Comparison of ENCODE assay signal across 8 cellular contexts in the genomic region with DNA sequence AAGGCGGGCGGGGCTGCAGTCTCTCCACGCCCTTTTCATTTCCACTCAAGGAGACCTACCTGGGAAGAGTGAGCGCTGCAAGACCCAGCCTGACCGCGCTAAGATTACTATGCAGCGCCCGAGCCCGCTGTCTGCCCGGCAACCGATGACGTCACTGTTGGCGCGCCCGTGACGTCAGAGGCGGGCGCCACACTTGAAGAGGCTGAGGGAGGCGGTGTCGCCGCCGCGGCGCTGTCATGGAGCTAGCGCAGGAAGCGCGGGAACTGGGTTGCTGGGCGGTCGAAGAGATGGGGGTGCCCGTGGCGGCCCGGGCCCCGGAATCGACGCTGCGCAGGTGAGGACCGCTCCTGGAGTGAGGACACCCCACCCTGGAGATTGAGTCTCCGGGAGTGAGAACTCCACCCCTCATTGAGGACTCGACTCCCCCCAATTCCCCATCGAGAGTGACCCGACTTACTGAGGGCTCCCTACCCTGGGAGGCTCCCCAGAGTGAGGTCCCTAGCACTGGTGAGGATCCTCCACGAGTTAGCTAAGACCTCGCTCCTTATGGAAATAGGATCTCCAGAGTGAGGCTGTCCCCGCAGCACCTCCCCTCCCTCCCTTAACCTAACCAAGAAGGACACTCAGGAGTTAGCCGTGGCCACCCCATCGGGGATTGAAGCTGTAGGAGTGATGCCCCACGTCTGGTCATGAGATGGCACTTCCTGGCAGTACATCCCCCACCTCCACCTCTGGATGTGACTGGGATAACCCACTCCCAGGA. TPM values are rescaled to one million over a fixed set of nuclear protein-coding genes. Genes with fewer than 3 reads are reported as not detected.
DNase-seq lines count a peak whose midpoint lies in the region; ATAC-seq and FAIRE-seq lines count a peak whose summit lies in the region.

A gene with protein sequence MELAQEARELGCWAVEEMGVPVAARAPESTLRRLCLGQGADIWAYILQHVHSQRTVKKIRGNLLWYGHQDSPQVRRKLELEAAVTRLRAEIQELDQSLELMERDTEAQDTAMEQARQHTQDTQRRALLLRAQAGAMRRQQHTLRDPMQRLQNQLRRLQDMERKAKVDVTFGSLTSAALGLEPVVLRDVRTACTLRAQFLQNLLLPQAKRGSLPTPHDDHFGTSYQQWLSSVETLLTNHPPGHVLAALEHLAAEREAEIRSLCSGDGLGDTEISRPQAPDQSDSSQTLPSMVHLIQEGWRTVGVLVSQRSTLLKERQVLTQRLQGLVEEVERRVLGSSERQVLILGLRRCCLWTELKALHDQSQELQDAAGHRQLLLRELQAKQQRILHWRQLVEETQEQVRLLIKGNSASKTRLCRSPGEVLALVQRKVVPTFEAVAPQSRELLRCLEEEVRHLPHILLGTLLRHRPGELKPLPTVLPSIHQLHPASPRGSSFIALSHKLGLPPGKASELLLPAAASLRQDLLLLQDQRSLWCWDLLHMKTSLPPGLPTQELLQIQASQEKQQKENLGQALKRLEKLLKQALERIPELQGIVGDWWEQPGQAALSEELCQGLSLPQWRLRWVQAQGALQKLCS (plus strand): TSS at position 177 of the 763 bp plus-strand sequence. CDS start 60 bp downstream, at position 237.

- H3K9ac ChIP-seq in Karpas-422 (ENCODE audit: low read length): peak within 1 kb of the TSS; percentile 90

- H3K4me1 ChIP-seq in Karpas-422 (ENCODE audit: low read length) (peaks cover 18% of the 10 kb centered on the region), muscle layer of duodenum (ENCODE audit: control insufficient read depth in 1 of 2, insufficient read depth in 2 of 2, low read length in 2 of 2) (peaks cover 0 to 15% of the 10 kb centered on the region in 2 donors)

- peak within 1 kb of the TSS; percentile 91 for H3K4me2 ChIP-seq in Karpas-422 (ENCODE audit: low read depth, low read length, poor library complexity, severe bottlenecking)

- DNase-seq in DMS53 treated with DMSO at 0.1 percent for 48 hours (lab: John Stamatoyannopoulos, UW; ENCODE audit: unreplicated experiment): peak; percentile 89
- peak; percentile 97 for DNase-seq in Karpas-422
- peak; percentile 82 for DNase-seq in RCC 7860 (ENCODE audit: low spot score)
- peak; percentile 98 to 99 for DNase-seq in activated T-cell treated with anti-CD3 and anti-CD28 coated beads, Interleukin-2, amount 50 U/mL, for 48 hours
- DNase-seq in stimulated activated CD8-positive, alpha-beta memory T cell treated with anti-CD3 and anti-CD28 coated beads, Interleukin-7, amount 100 ng/mL, for 24 hours (ENCODE audit: low read depth): peak; percentile 94

- H3K27me3 ChIP-seq in Karpas-422 (ENCODE audit: low read length) (no peaks in the 10 kb centered on the region), muscle layer of duodenum (ENCODE audit: low read depth, low read length) (no peaks in the 10 kb centered on the region)

- H3K4me3 ChIP-seq in Karpas-422 (ENCODE audit: low read length) (peak within 1 kb of the TSS; percentile 94), muscle layer of duodenum (ENCODE audit: low read depth in 1 of 2, low read length in 2 of 2) (peak within 1 kb of the TSS; percentile 88 to 89)

- peak; percentile 54 for FAIRE-seq in RCC 7860 (lab: Jason Lieb, UNC)

- peak within 1 kb of the TSS; percentile 44; the same call in 1 of the 2 replicates for H2AFZ ChIP-seq in Karpas-422 (ENCODE audit: low read length)

- H4K20me1 ChIP-seq in Karpas-422 (ENCODE audit: insufficient read depth, low read depth, low read length): no peaks in the 10 kb centered on the region

- H3K9me3 ChIP-seq in Karpas-422 (ENCODE audit: low read length) (no peaks in the 10 kb centered on the region), muscle layer of duodenum (ENCODE audit: control insufficient read depth in 1 of 2, low read length in 2 of 2) (peaks cover 0 to 5% of the 10 kb centered on the region in 2 donors)

- H3K27ac ChIP-seq in Karpas-422 (ENCODE audit: low read length) (no peak within 1 kb of the TSS), muscle layer of duodenum (ENCODE audit: low read length) (no peak within 1 kb of the TSS)

- ATAC-seq in GM21737 (IDR thresholded peaks at IDR 0.05; ENCODE audit: unreplicated experiment) (peak; percentile 66), esophagus mucosa (peak; percentile 92)

- H3K9me2 ChIP-seq in Karpas-422 (replicated peaks; ENCODE audit: insufficient read depth, low read length): no peaks in the 10 kb centered on the region

- H3K36me3 ChIP-seq in Karpas-422 (ENCODE audit: insufficient read depth, low read length): no peaks in the 10 kb centered on the region; the same call in 1 of the 2 replicates
- peaks cover 4 to 20% of the 10 kb centered on the region in 2 donors for H3K36me3 ChIP-seq in muscle layer of duodenum (ENCODE audit: control insufficient read depth in 1 of 2, insufficient read depth in 2 of 2, low read length in 2 of 2)

- peaks cover 14% of the 10 kb centered on the region for H3K79me2 ChIP-seq in Karpas-422 (ENCODE audit: low read length)

RNA-seq across cellular contexts. Expression of the gene that starts here (rescaled TPM):
- 12.5 and 26.2 TPM in 2 replicates for total RNA-seq in Karpas-422 (2014; rRNA removed; shearing (Covaris generic); ENCODE audit: low replicate concordance)
- total RNA-seq in esophagus mucosa: 15.4 TPM
